ENCODE assay signal across 27 cellular contexts in genomic region chr7:130973637-130974036, GRCh38.
A peak's percentile ranks its signal among the peaks of the same experiment; 100 is the strongest.
DNase-seq lines count a peak whose midpoint lies in the region; ATAC-seq and TF ChIP-seq lines count a peak whose summit lies in the region.
"Had no signal": no experiment of that assay in that cellular context is flagged by ENCODE, and none has a peak within 500 bp of the region (broad histone marks: within the 10 kb centered on the region; RNA-seq: fewer than 3 reads in every experiment).

No MANE protein-coding gene starts in this region.

- no peak overlapping the region for H3K4me3 Mint-ChIP-seq in T-helper 1 cell treated with Interleukin-12 subunit alpha and Interleukin-12 subunit beta and Interleukin-4 antibody, amounts not matched to agents 30 μg/mL and 1 μg/mL, for 36 hours
- peak overlapping the region; percentile 71 for H3K4me3 Mint-ChIP-seq in activated naive CD4-positive, alpha-beta T cell treated with anti-CD3 and anti-CD28 coated beads, Interleukin-2, amount 50 U/mL, for 24 hours
- peak overlapping the region; percentile 83 for H3K4me3 Mint-ChIP-seq in activated T-helper 17 cell treated with anti-CD3 and anti-CD28 coated beads, Interleukin-2, amount 50 U/mL, for 72 hours
- H3K4me3 Mint-ChIP-seq: T-cell had no signal

- no peaks in the 10 kb centered on the region for H3K9me3 ChIP-seq in neutrophil
- H3K9me3 ChIP-seq: SJSA1, upper lobe of left lung had no signal

- no peaks in the 10 kb centered on the region for H3K27me3 ChIP-seq in neutrophil
- H3K27me3 ChIP-seq: foreskin keratinocyte, left lung, Peyer's patch, SJSA1, upper lobe of left lung had no signal

- H3K27ac Mint-ChIP-seq in T-helper 1 cell treated with Interleukin-12 subunit alpha and Interleukin-12 subunit beta and Interleukin-4 antibody, amounts not matched to agents 30 μg/mL and 1 μg/mL, for 36 hours: peak overlapping the region; percentile 63
- peak overlapping the region; percentile 99 for H3K27ac Mint-ChIP-seq in activated naive CD4-positive, alpha-beta T cell treated with anti-CD3 and anti-CD28 coated beads, Interleukin-2, amount 50 U/mL, for 24 hours
- peak overlapping the region; percentile 96 for H3K27ac Mint-ChIP-seq in activated T-helper 17 cell treated with anti-CD3 and anti-CD28 coated beads, Interleukin-2, amount 50 U/mL, for 72 hours

- peaks cover 41% of the 10 kb centered on the region for H3K36me3 Mint-ChIP-seq in T-helper 1 cell treated with Interleukin-12 subunit alpha and Interleukin-12 subunit beta and Interleukin-4 antibody, amounts not matched to agents 30 μg/mL and 1 μg/mL, for 36 hours (ENCODE audit: low read depth)
- peaks cover 32% of the 10 kb centered on the region for H3K36me3 Mint-ChIP-seq in activated naive CD4-positive, alpha-beta T cell treated with anti-CD3 and anti-CD28 coated beads, Interleukin-2, amount 50 U/mL, for 24 hours
- H3K36me3 Mint-ChIP-seq in activated T-helper 17 cell treated with anti-CD3 and anti-CD28 coated beads, Interleukin-2, amount 50 U/mL, for 72 hours (ENCODE audit: low read depth): peaks cover 92% of the 10 kb centered on the region

- H3K36me3 ChIP-seq in neutrophil: peaks cover 14% of the 10 kb centered on the region
- H3K36me3 ChIP-seq: Peyer's patch, SJSA1 had no signal

- peak overlapping the region; percentile 28 for H3K27ac ChIP-seq in neutrophil
- H3K27ac ChIP-seq: 22Rv1, coronary artery, foreskin keratinocyte, Peyer's patch, SJSA1, skin epidermis had no signal

- no peak for TF ChIP-seq CTCF in neutrophil (IDR thresholded peaks at IDR 0.05)

- ATAC-seq in activated T-helper 17 cell treated with anti-CD3 and anti-CD28 coated beads, Interleukin-2, amount 50 U/mL, for 72 hours (replicated peaks): peak; percentile 49
- ATAC-seq in GM21723 (IDR thresholded peaks at IDR 0.05; ENCODE audit: unreplicated experiment): no peak
- ATAC-seq: effector memory CD8-positive, alpha-beta T cell; esophagus mucosa; foreskin keratinocyte; left lung; T-cell had no signal

- no peak for DNase-seq in T-helper 1 cell
- DNase-seq in activated naive CD4-positive, alpha-beta T cell treated with anti-CD3 and anti-CD28 coated beads, Interleukin-2, amount 50 U/mL, for 16 hours: no peak
- DNase-seq in foreskin melanocyte: no peak
- DNase-seq: activated effector memory CD4-positive, alpha-beta T cell treated with Interleukin-2 at 50 U/mL for 16 hours; anterior cingulate cortex; DMS153; effector memory CD8-positive, alpha-beta T cell; foreskin keratinocyte; H7; hippocampal formation; left lung; NCI-H1694; NCI-H524; Peyer's patch; stimulated activated CD4-positive, alpha-beta T cell treated with anti-CD3 and anti-CD28 coated beads, Interleukin-4, amount 100 ng/mL, for 4 hours; T-cell; upper lobe of left lung had no signal

- H3K27me3 Mint-ChIP-seq in T-helper 1 cell treated with Interleukin-12 subunit alpha and Interleukin-12 subunit beta and Interleukin-4 antibody, amounts not matched to agents 30 μg/mL and 1 μg/mL, for 36 hours (ENCODE audit: low read depth): no peaks in the 10 kb centered on the region
- H3K27me3 Mint-ChIP-seq in activated naive CD4-positive, alpha-beta T cell treated with anti-CD3 and anti-CD28 coated beads, Interleukin-2, amount 50 U/mL, for 24 hours: no peaks in the 10 kb centered on the region
- no peaks in the 10 kb centered on the region for H3K27me3 Mint-ChIP-seq in activated T-helper 17 cell treated with anti-CD3 and anti-CD28 coated beads, Interleukin-2, amount 50 U/mL, for 72 hours
- H3K27me3 Mint-ChIP-seq: effector memory CD8-positive, alpha-beta T cell; T-cell had no signal

- H3K4me3 ChIP-seq in neutrophil (ENCODE audit: low read depth in 1 of 2, low read length in 1 of 2): no peak overlapping the region
- H3K4me3 ChIP-seq: coronary artery, left lung, Peyer's patch, SJSA1, skin epidermis, upper lobe of left lung had no signal

- peaks cover 47% of the 10 kb centered on the region for H3K4me1 Mint-ChIP-seq in T-helper 1 cell treated with Interleukin-12 subunit alpha and Interleukin-12 subunit beta and Interleukin-4 antibody, amounts not matched to agents 30 μg/mL and 1 μg/mL, for 36 hours (ENCODE audit: low read depth)
- peaks cover 74% of the 10 kb centered on the region for H3K4me1 Mint-ChIP-seq in activated naive CD4-positive, alpha-beta T cell treated with anti-CD3 and anti-CD28 coated beads, Interleukin-2, amount 50 U/mL, for 24 hours
- H3K4me1 Mint-ChIP-seq in activated T-helper 17 cell treated with anti-CD3 and anti-CD28 coated beads, Interleukin-2, amount 50 U/mL, for 72 hours: peaks cover 52% of the 10 kb centered on the region

- H3K4me1 ChIP-seq in neutrophil (ENCODE audit: control insufficient read depth in 1 of 2, insufficient read depth in 1 of 2, low read depth in 1 of 2, low read length in 1 of 2): peaks cover 0 to 3% of the 10 kb centered on the region in 2 experiments
- H3K4me1 ChIP-seq: foreskin keratinocyte, SJSA1 had no signal

- peaks cover 31% of the 10 kb centered on the region for H3K9me3 Mint-ChIP-seq in T-helper 1 cell treated with Interleukin-12 subunit alpha and Interleukin-12 subunit beta and Interleukin-4 antibody, amounts not matched to agents 30 μg/mL and 1 μg/mL, for 36 hours
- H3K9me3 Mint-ChIP-seq in activated naive CD4-positive, alpha-beta T cell treated with anti-CD3 and anti-CD28 coated beads, Interleukin-2, amount 50 U/mL, for 24 hours: peaks cover 4% of the 10 kb centered on the region
- H3K9me3 Mint-ChIP-seq in activated T-helper 17 cell treated with anti-CD3 and anti-CD28 coated beads, Interleukin-2, amount 50 U/mL, for 72 hours: no peaks in the 10 kb centered on the region
- H3K9me3 Mint-ChIP-seq: effector memory CD8-positive, alpha-beta T cell had no signal
